In the genomic region with DNA sequence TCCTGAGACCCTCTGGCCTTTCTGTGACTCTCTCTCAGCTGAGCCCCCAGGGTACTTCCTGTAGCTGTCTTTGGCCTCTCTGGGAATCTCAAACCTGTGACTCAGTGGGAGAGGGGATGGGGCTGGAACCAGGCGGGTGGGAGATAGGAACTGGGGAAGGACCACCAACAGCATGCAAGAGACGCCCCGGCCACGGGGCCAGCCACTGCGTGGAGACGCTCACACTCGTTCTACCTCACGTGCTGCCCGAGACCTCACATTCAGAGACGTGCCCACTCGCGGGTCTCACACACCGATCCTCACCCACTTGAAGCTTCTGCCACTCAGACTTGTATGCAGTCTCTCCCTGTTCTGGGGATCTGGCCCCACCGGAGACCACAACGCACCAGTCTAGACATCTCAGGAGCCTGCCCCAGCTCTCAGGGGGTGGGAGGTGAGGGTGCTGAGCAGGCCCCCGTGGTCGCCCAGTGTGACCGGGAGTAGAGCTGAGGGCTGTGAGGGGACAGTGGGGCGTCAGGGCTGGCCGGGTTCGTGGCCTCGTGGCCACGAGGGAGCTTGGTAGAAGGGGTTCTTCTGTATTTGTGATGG, we compare ENCODE assay signal across 17 cellular contexts. TPM values are rescaled to one million over a fixed set of nuclear protein-coding genes. Genes with fewer than 3 reads are reported as not detected.
DNase-seq lines count a peak whose midpoint lies in the region; ATAC-seq and TF ChIP-seq lines count a peak whose summit lies in the region.
"Had no signal": no experiment of that assay in that cellular context is flagged by ENCODE, and none has a peak within 500 bp of the region (broad histone marks: within the 10 kb centered on the region; RNA-seq: fewer than 3 reads in every experiment).

No MANE protein-coding gene starts in this region.

- H2AK5ac ChIP-seq in neuronal stem cell (ENCODE audit: low read depth, low read length) (peak overlapping the region; percentile 51), trophoblast cell (ENCODE audit: low read length) (no peak overlapping the region)

- H3K27ac ChIP-seq in Peyer's patch (no peak overlapping the region), neuronal stem cell (replicated peaks; ENCODE audit: low read length) (no peak overlapping the region), trophoblast cell (ENCODE audit: low read depth, low read length) (no peak overlapping the region)
- H3K27ac ChIP-seq: 22Rv1, adrenal gland had no signal

- H2BK12ac ChIP-seq in neuronal stem cell (ENCODE audit: low read length) (no peak overlapping the region), trophoblast cell (ENCODE audit: low read length) (no peak overlapping the region)

- H3K9ac ChIP-seq in neuronal stem cell (ENCODE audit: low read depth, low read length, poor library complexity), result peak overlapping the region; percentile 30
- H3K9ac ChIP-seq in trophoblast cell (ENCODE audit: low read length), result no peak overlapping the region

- no CpG with 5 or more reads among the region's 23 CpGs for WGBS in neuronal stem cell (ENCODE audit: extremely low coverage in 2 of 2, insufficient read length in 2 of 2, insufficient replicate concordance in 1 of 2), 2 donors
- WGBS in trophoblast cell (ENCODE audit: extremely low coverage, insufficient coverage, insufficient read length), result no CpG with 5 or more reads among the region's 23 CpGs

- H3K4ac ChIP-seq in neuronal stem cell (ENCODE audit: low read length), result no peak overlapping the region
- H3K4ac ChIP-seq in trophoblast cell (ENCODE audit: low read depth, low read length), result no peak overlapping the region

- no peak overlapping the region for H3K18ac ChIP-seq in neuronal stem cell (ENCODE audit: low read length)
- no peak overlapping the region for H3K18ac ChIP-seq in trophoblast cell (ENCODE audit: low read length)

- H2AFZ ChIP-seq in neuronal stem cell (ENCODE audit: low read length) (no peak overlapping the region), trophoblast cell (ENCODE audit: insufficient read depth, low read length, poor library complexity) (no peak overlapping the region)

- peak overlapping the region; percentile 55 for H2BK5ac ChIP-seq in neuronal stem cell (ENCODE audit: low read length)
- H2BK5ac ChIP-seq in trophoblast cell (ENCODE audit: low read depth, low read length, poor library complexity), result no peak overlapping the region

- H3K36me3 ChIP-seq in Peyer's patch (peaks cover 0 to 9% (median 0%) of the 10 kb centered on the region in 3 donors), neuronal stem cell (replicated peaks in 1 of 2; ENCODE audit: control insufficient read depth in 2 of 2, insufficient read depth in 2 of 2, low read length in 2 of 2) (peaks cover 4 to 62% of the 10 kb centered on the region in 2 donors), trophoblast cell (ENCODE audit: control insufficient read depth in 1 of 2, insufficient read depth in 2 of 2, low read length in 2 of 2) (no peaks in the 10 kb centered on the region)
- H3K36me3 ChIP-seq: adrenal gland had no signal

- H3K36me3 Mint-ChIP-seq in T-helper 1 cell treated with Interleukin-12 subunit alpha and Interleukin-12 subunit beta and Interleukin-4 antibody, amounts not matched to agents 30 μg/mL and 1 μg/mL, for 36 hours (ENCODE audit: low read depth), result no peaks in the 10 kb centered on the region
- H3K36me3 Mint-ChIP-seq in effector memory CD8-positive, alpha-beta T cell (ENCODE audit: insufficient read depth), result peaks cover 6% of the 10 kb centered on the region

- H3K23ac ChIP-seq in neuronal stem cell (ENCODE audit: low read depth, low read length, poor library complexity) (peak overlapping the region; percentile 56), trophoblast cell (ENCODE audit: low read length) (no peak overlapping the region)

- H3K9me3 Mint-ChIP-seq in T-helper 1 cell treated with Interleukin-12 subunit alpha and Interleukin-12 subunit beta and Interleukin-4 antibody, amounts not matched to agents 30 μg/mL and 1 μg/mL, for 36 hours, result no peaks in the 10 kb centered on the region
- no peaks in the 10 kb centered on the region for H3K9me3 Mint-ChIP-seq in effector memory CD8-positive, alpha-beta T cell
- H3K9me3 Mint-ChIP-seq: HFFc6 had no signal

- H3K27me3 Mint-ChIP-seq in T-helper 1 cell treated with Interleukin-12 subunit alpha and Interleukin-12 subunit beta and Interleukin-4 antibody, amounts not matched to agents 30 μg/mL and 1 μg/mL, for 36 hours (ENCODE audit: low read depth), result no peaks in the 10 kb centered on the region
- H3K27me3 Mint-ChIP-seq in effector memory CD8-positive, alpha-beta T cell, result no peaks in the 10 kb centered on the region

- H3K14ac ChIP-seq in neuronal stem cell (ENCODE audit: low read length) (no peak overlapping the region), trophoblast cell (ENCODE audit: low read length) (no peak overlapping the region)

- H3K79me2 ChIP-seq in trophoblast cell (ENCODE audit: control insufficient read depth, insufficient read depth, low read length, poor library complexity), result no peaks in the 10 kb centered on the region

- H4K91ac ChIP-seq in neuronal stem cell (ENCODE audit: low read depth, low read length, poor library complexity), result no peak overlapping the region
- H4K91ac ChIP-seq in trophoblast cell (ENCODE audit: low read depth, low read length), result no peak overlapping the region

- no peak for DNase-seq in T-helper 1 cell
- DNase-seq in Peyer's patch, result no peak
- DNase-seq in effector memory CD8-positive, alpha-beta T cell, result no peak
- no peak for DNase-seq in neuronal stem cell (ENCODE audit: low spot score)
- DNase-seq in trophoblast cell, result no peak
- DNase-seq in AG20443 (ENCODE audit: low spot score), result no peak
- DNase-seq: HFFc6, NCI-H510A, PC-3 had no signal

- H4K12ac ChIP-seq in trophoblast cell (ENCODE audit: low read depth, low read length), result no peak overlapping the region

- H3K27me3 ChIP-seq in Peyer's patch (no peaks in the 10 kb centered on the region), neuronal stem cell (ENCODE audit: control insufficient read depth in 3 of 3, insufficient read depth in 3 of 3, low read depth in 1 of 3, low read length in 3 of 3) (peaks cover 0 to 2% (median 0%) of the 10 kb centered on the region in 3 experiments), trophoblast cell (ENCODE audit: insufficient read depth, low read length) (no peaks in the 10 kb centered on the region)

- H4K8ac ChIP-seq in neuronal stem cell (ENCODE audit: low read depth, low read length) (no peak overlapping the region), trophoblast cell (ENCODE audit: low read depth, low read length) (no peak overlapping the region)

- H2BK15ac ChIP-seq in neuronal stem cell (ENCODE audit: low read length), result no peak overlapping the region

- no peaks in the 10 kb centered on the region for H3K79me1 ChIP-seq in neuronal stem cell (ENCODE audit: low read depth, low read length)
- no peaks in the 10 kb centered on the region for H3K79me1 ChIP-seq in trophoblast cell (ENCODE audit: low read length)

- no peak for TF ChIP-seq CTCF in Peyer's patch (IDR thresholded peaks at IDR 0.05)

- no peak for ATAC-seq in effector memory CD8-positive, alpha-beta T cell (replicated peaks)
- ATAC-seq in HG03439 (IDR thresholded peaks at IDR 0.05; ENCODE audit: unreplicated experiment), result no peak
- ATAC-seq: PC-3 had no signal

- no peaks in the 10 kb centered on the region for H3K9me3 ChIP-seq in Peyer's patch
- peaks cover 7 to 11% of the 10 kb centered on the region in 2 donors for H3K9me3 ChIP-seq in neuronal stem cell (replicated peaks in 1 of 2; ENCODE audit: control insufficient read depth in 2 of 2, insufficient read depth in 1 of 2, low read depth in 1 of 2, low read length in 2 of 2)
- H3K9me3 ChIP-seq in trophoblast cell (ENCODE audit: insufficient read depth, low read depth, low read length), result peaks cover 17% of the 10 kb centered on the region
- H3K9me3 ChIP-seq: adrenal gland had no signal

- H3K4me2 ChIP-seq in neuronal stem cell (ENCODE audit: insufficient read depth, low read length, poor library complexity, severe bottlenecking), result no peak overlapping the region
- H3K4me2 ChIP-seq in trophoblast cell (ENCODE audit: low read length), result no peak overlapping the region

- H3K27ac Mint-ChIP-seq in T-helper 1 cell treated with Interleukin-12 subunit alpha and Interleukin-12 subunit beta and Interleukin-4 antibody, amounts not matched to agents 30 μg/mL and 1 μg/mL, for 36 hours, result no peak overlapping the region
- no peak overlapping the region for H3K27ac Mint-ChIP-seq in effector memory CD8-positive, alpha-beta T cell
- H3K27ac Mint-ChIP-seq: HFFc6 had no signal

- H3K4me3 ChIP-seq in Peyer's patch (peak overlapping the region in 3 of 4 donors; percentile 48 to 61 (median 50)), neuronal stem cell (ENCODE audit: low read length in 2 of 2) (no peak overlapping the region), trophoblast cell (ENCODE audit: low read depth, low read length) (no peak overlapping the region)

- peaks cover 5% of the 10 kb centered on the region for H3K4me1 Mint-ChIP-seq in T-helper 1 cell treated with Interleukin-12 subunit alpha and Interleukin-12 subunit beta and Interleukin-4 antibody, amounts not matched to agents 30 μg/mL and 1 μg/mL, for 36 hours (ENCODE audit: low read depth)
- peaks cover 7 to 8% of the 10 kb centered on the region in 2 donors for H3K4me1 Mint-ChIP-seq in effector memory CD8-positive, alpha-beta T cell (ENCODE audit: low read depth in 2 of 2)

- TF ChIP-seq POLR2A in Peyer's patch (IDR thresholded peaks at IDR 0.05), result no peak

- H2BK120ac ChIP-seq in neuronal stem cell (ENCODE audit: low read depth, low read length) (no peak overlapping the region), trophoblast cell (ENCODE audit: insufficient read depth, low read length, poor library complexity) (no peak overlapping the region)

- H3K4me1 ChIP-seq in Peyer's patch (peaks cover 0 to 11% (median 3%) of the 10 kb centered on the region in 4 donors), neuronal stem cell (ENCODE audit: control insufficient read depth in 2 of 2, insufficient read depth in 1 of 2, low read depth in 1 of 2, low read length in 2 of 2) (no peaks in the 10 kb centered on the region), trophoblast cell (ENCODE audit: control insufficient read depth in 1 of 2, insufficient read depth in 2 of 2, low read length in 2 of 2) (no peaks in the 10 kb centered on the region)
- H3K4me1 ChIP-seq: adrenal gland had no signal

- peak overlapping the region; percentile 75 for H3K4me3 Mint-ChIP-seq in T-helper 1 cell treated with Interleukin-12 subunit alpha and Interleukin-12 subunit beta and Interleukin-4 antibody, amounts not matched to agents 30 μg/mL and 1 μg/mL, for 36 hours
- peak overlapping the region; percentile 76 for H3K4me3 Mint-ChIP-seq in effector memory CD8-positive, alpha-beta T cell
- H3K4me3 Mint-ChIP-seq: HFFc6 had no signal

RNA-seq across cellular contexts. Expression of a gene that starts 13.8 kb away (rescaled TPM):
- 1 to 10 TPM in 2 of 4 donors, under 1 TPM in 2; 0.83 to 1.9 (median 1.2) TPM for total RNA-seq in Peyer's patch
- polyA plus RNA-seq in neuronal stem cell (2013, experiment 1 of 2), result 2.5 TPM
- polyA plus RNA-seq in neuronal stem cell (2013, experiment 2 of 2), result 2.3 TPM
- 1.4 and 1.5 TPM in 2 replicates for polyA plus RNA-seq in trophoblast cell (2013)

RNA-seq across cellular contexts. Expression of a gene that starts 34.2 kb away (rescaled TPM):
- not detected for total RNA-seq in Peyer's patch
- polyA plus RNA-seq in neuronal stem cell (2013, experiment 1 of 2), result 0.26 TPM
- 0.39 TPM for polyA plus RNA-seq in neuronal stem cell (2013, experiment 2 of 2)
- 0.11 TPM in 1 of 2 replicates, not detected in the other for polyA plus RNA-seq in trophoblast cell (2013)
- total RNA-seq: HFFc6, sciatic nerve had no signal

RNA-seq across cellular contexts. Expression of a gene that starts 34.3 kb away (rescaled TPM):
- not detected for total RNA-seq in Peyer's patch
- 0.01 TPM for polyA plus RNA-seq in neuronal stem cell (2013, experiment 1 of 2)
- 0.03 TPM for polyA plus RNA-seq in neuronal stem cell (2013, experiment 2 of 2)
- polyA plus RNA-seq in trophoblast cell (2013), result 0.55 and 0.62 TPM in 2 replicates
- total RNA-seq: dermis microvascular lymphatic vessel endothelial cell, HFFc6, myocyte, PC-3, sciatic nerve, temporal lobe had no signal

RNA-seq across cellular contexts. Expression of a gene that starts 47.0 kb away (rescaled TPM):
- 100 to 1,000 TPM in 3 of 4 donors, 10 to 100 TPM in 1; 39.6 to 823 (median 613) TPM for total RNA-seq in Peyer's patch
- polyA plus RNA-seq in neuronal stem cell (2013, experiment 1 of 2), result 0.01 TPM
- polyA plus RNA-seq in neuronal stem cell (2013, experiment 2 of 2), result 0.01 TPM
- 0.01 and 0.04 TPM in 2 replicates for polyA plus RNA-seq in trophoblast cell (2013)
- total RNA-seq: HFFc6, myocyte had no signal

RNA-seq across cellular contexts. Expression of a gene that starts 51.1 kb away (rescaled TPM):
- total RNA-seq in Peyer's patch, result 10 to 100 TPM; 25.4 to 33.8 (median 28.7) TPM
- polyA plus RNA-seq in neuronal stem cell (2013, experiment 1 of 2), result 24.8 TPM
- 23.4 TPM for polyA plus RNA-seq in neuronal stem cell (2013, experiment 2 of 2)
- 18.3 and 18.4 TPM in 2 replicates for polyA plus RNA-seq in trophoblast cell (2013)

Comparison
In these comparisons a context has a peak if more than half of its experiments do, and no peak if none do; other contexts are left out.
1. H3K4me3 ChIP-seq: peak in Peyer's patch (3 of 4); none in neuronal stem cell (0 of 2) and trophoblast cell (single experiment).